Comparison of ENCODE assay signal across 6 cellular contexts in genomic region chr17:15749403-15749802, GRCh38. TPM values are rescaled to one million over a fixed set of nuclear protein-coding genes. Genes with fewer than 3 reads are reported as not detected.
"Had no signal": no experiment of that assay in that cellular context is flagged by ENCODE, and none has a peak within 500 bp of the region (broad histone marks: within the 10 kb centered on the region; RNA-seq: fewer than 3 reads in every experiment).

No MANE protein-coding gene starts in this region.

RNA-seq across cellular contexts. Expression of gene TBC1D26, which starts 17.3 kb away (rescaled TPM):
- total RNA-seq: LHCN-M2, MCF 10A, PC-3, Right ventricle myocardium superior, SJSA1 had no signal
- polyA plus RNA-seq: SK-N-SH had no signal
